ENCODE assay signal across 1 cellular context in the genomic region with DNA sequence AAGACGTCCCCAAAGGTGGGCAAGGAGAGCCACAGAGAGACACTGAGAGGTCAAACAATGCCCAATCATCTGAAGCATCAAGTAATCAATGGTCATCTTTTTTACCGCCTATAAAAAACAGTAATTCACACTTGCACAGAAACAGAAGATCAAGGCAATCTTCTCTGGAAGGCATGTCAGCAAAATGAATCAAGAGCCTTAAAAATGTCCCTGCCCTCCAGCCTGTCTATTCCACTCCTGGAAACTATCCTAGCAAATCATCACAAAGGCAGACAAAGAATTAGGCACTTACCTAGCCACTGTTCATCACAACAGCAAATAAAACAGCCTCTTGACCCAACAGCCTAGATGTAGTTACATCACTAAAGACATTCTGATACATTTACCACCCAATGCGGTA.
TF ChIP-seq lines count a peak whose summit lies in the region.

No MANE protein-coding gene starts in this region.

TF ChIP-seq in H1, 55 proteins besides CTCF, POLR2A, EP300 and RAD21:
- TF ChIP-seq, protein P1, sequence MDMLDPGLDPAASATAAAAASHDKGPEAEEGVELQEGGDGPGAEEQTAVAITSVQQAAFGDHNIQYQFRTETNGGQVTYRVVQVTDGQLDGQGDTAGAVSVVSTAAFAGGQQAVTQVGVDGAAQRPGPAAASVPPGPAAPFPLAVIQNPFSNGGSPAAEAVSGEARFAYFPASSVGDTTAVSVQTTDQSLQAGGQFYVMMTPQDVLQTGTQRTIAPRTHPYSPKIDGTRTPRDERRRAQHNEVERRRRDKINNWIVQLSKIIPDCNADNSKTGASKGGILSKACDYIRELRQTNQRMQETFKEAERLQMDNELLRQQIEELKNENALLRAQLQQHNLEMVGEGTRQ (IDR thresholded peaks at IDR 0.05; ENCODE audit: low read length): no peak
- TF ChIP-seq FOSL1 (IDR thresholded peaks at IDR 0.05; ENCODE audit: insufficient read depth, low read depth, low read length) (no peak), JUN (IDR thresholded peaks at IDR 0.05; ENCODE audit: low read depth, low read length) (no peak), KDM4A (IDR thresholded peaks at IDR 0.05; ENCODE audit: low read depth, low read length, severe bottlenecking) (no peak), BRCA1 (IDR thresholded peaks at IDR 0.05; ENCODE audit: low read depth, low read length) (no peak)
- TF ChIP-seq, protein P2, sequence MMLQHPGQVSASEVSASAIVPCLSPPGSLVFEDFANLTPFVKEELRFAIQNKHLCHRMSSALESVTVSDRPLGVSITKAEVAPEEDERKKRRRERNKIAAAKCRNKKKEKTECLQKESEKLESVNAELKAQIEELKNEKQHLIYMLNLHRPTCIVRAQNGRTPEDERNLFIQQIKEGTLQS (IDR thresholded peaks at IDR 0.05; ENCODE audit: insufficient read depth, low read depth, low read length): no peak
TF ChIP-seq in H1: peak in this region for 0.
